Comparison of ENCODE assay signal across 21 cellular contexts in genomic region chr15:65408370-65409283, GRCh38. TPM values are rescaled to one million over a fixed set of nuclear protein-coding genes. Genes with fewer than 3 reads are reported as not detected.
DNase-seq lines count a peak whose midpoint lies in the region; ATAC-seq and TF ChIP-seq lines count a peak whose summit lies in the region.
"Had no signal": no experiment of that assay in that cellular context is flagged by ENCODE, and none has a peak within 500 bp of the region (broad histone marks: within the 10 kb centered on the region; RNA-seq: fewer than 3 reads in every experiment).

No MANE protein-coding gene starts in this region.

- H3K27me3 Mint-ChIP-seq in brain (peaks cover 2% of the 10 kb centered on the region), nephron (ENCODE audit: low read depth) (no peaks in the 10 kb centered on the region)

- H3K36me3 Mint-ChIP-seq in brain (peaks cover 6% of the 10 kb centered on the region), nephron (ENCODE audit: low read depth) (peaks cover 14% of the 10 kb centered on the region)
- H3K36me3 Mint-ChIP-seq: natural killer cell had no signal

- peak; percentile 16 for DNase-seq in A172 (ENCODE audit: low spot score)
- DNase-seq in HK-2 (ENCODE audit: unreplicated experiment): peak; percentile 33
- DNase-seq in hypothalamus (lab: John Stamatoyannopoulos, UW): no peak
- DNase-seq in stimulated activated CD4-positive, alpha-beta T cell treated with anti-CD3 and anti-CD28 coated beads, Interleukin-1b, Interleukin-23, amount 100 ng/mL, for 48 hours: no peak
- DNase-seq in GDM1 (lab: John Stamatoyannopoulos, UW): no peak
- DNase-seq: activated CD4-positive, alpha-beta T cell treated with anti-CD3 and anti-CD28 coated beads for 4 hours; activated naive CD8-positive, alpha-beta T cell treated with anti-CD3 and anti-CD28 coated beads, Interleukin-2, amount 50 U/mL, for 24 hours; activated T-cell treated with anti-CD3 and anti-CD28 coated beads, Interleukin-2, amount 50 U/mL, for 48 hours; COR-L47; H7; hippocampal formation; natural killer cell; NCI-H82; retina; stimulated activated CD4-positive, alpha-beta T cell treated with anti-CD3 and anti-CD28 coated beads, Interleukin-4, amount 100 ng/mL, for 24 hours; upper lobe of right lung had no signal

- no peak for ATAC-seq in HG03280 (IDR thresholded peaks at IDR 0.05; ENCODE audit: unreplicated experiment)
- ATAC-seq: left lobe of liver, natural killer cell, upper lobe of right lung had no signal

- no peak overlapping the region for H3K4me3 Mint-ChIP-seq in brain
- H3K4me3 Mint-ChIP-seq in nephron: no peak overlapping the region
- H3K4me3 Mint-ChIP-seq: activated naive CD8-positive, alpha-beta T cell treated with anti-CD3 and anti-CD28 coated beads, Interleukin-2, amount 50 U/mL, for 24 hours; natural killer cell had no signal

- H3K27ac Mint-ChIP-seq in brain: peak overlapping the region in 4 of 5 experiments; percentile 72 to 78 (median 76)
- H3K27ac Mint-ChIP-seq in nephron: peak overlapping the region; percentile 53 to 61 (median 54)
- H3K27ac Mint-ChIP-seq: activated naive CD8-positive, alpha-beta T cell treated with anti-CD3 and anti-CD28 coated beads, Interleukin-2, amount 50 U/mL, for 24 hours; natural killer cell had no signal

- no peaks in the 10 kb centered on the region for H3K9me3 Mint-ChIP-seq in brain
- no peaks in the 10 kb centered on the region for H3K9me3 Mint-ChIP-seq in nephron
- H3K9me3 Mint-ChIP-seq: activated naive CD8-positive, alpha-beta T cell treated with anti-CD3 and anti-CD28 coated beads, Interleukin-2, amount 50 U/mL, for 24 hours; natural killer cell had no signal

- H3K4me1 Mint-ChIP-seq in brain (peaks cover 84% of the 10 kb centered on the region), nephron (peaks cover 76% of the 10 kb centered on the region)
- H3K4me1 Mint-ChIP-seq: natural killer cell had no signal

- TF ChIP-seq CTCF in brain (conservative IDR thresholded peaks at IDR 0.05): no peak
- TF ChIP-seq CTCF in nephron (IDR thresholded peaks at IDR 0.05; ENCODE audit: unreplicated experiment in 3 of 3): no peak

RNA-seq across cellular contexts. Expression of gene IGDCC4, which starts 14.1 kb away (rescaled TPM):
- total RNA-seq in A172 (2014; rRNA removed; shearing (Covaris generic)): 0.19 and 0.45 TPM in 2 replicates
- polyA plus RNA-seq in brain (ENCODE audit: insufficient read depth, low read depth, low replicate concordance): 1.4 TPM
- total RNA-seq: T-helper 2 cell treated with Interferon-gamma antibody and Interleukin-4, amounts not matched to agents 100 ng/mL and 5 ng/mL, for 36 hours had no signal

RNA-seq across cellular contexts. Expression of gene IGDCC3, which starts 30.8 kb away (rescaled TPM):
- total RNA-seq in A172 (2014; rRNA removed; shearing (Covaris generic)): 0.10 and 0.12 TPM in 2 replicates
- polyA plus RNA-seq in brain (ENCODE audit: insufficient read depth, low read depth, low replicate concordance): 0.63 TPM
- total RNA-seq: natural killer cell; T-helper 2 cell treated with Interferon-gamma antibody and Interleukin-4, amounts not matched to agents 100 ng/mL and 5 ng/mL, for 36 hours; upper lobe of right lung had no signal

Comparison
In these comparisons a context has a peak if more than half of its experiments do, and no peak if none do; other contexts are left out.
1. DNase-seq: peak in A172 (single experiment) and HK-2 (single experiment); none in hypothalamus (0 of 51), stimulated activated CD4-positive, alpha-beta T cell treated with anti-CD3 and anti-CD28 coated beads, Interleukin-1b, Interleukin-23, amount 100 ng/mL, for 48 hours (single experiment) and GDM1 (single experiment).